Comparison of ENCODE assay signal across 14 cellular contexts in the genomic region with DNA sequence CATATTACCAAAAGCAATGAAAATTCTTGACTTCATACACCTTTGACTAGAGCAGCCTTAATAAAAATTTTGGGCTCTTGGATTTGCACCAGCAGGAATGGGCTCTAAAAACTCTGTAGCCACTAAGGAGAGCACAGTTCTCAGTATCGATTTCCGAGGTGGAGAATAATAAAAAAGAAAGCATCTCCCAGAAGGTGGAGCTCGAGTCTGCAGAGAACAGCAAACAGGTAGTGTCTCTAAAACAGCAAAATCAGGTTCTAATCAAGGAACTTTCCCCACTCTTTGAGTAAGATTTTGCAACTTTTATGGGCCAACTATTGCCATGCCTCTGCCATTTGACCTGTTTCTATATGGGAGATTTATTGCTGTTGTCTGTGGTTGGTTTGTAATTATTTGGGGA.
DNase-seq lines count a peak whose midpoint lies in the region; ATAC-seq and TF ChIP-seq lines count a peak whose summit lies in the region.
"Had no signal": no experiment of that assay in that cellular context is flagged by ENCODE, and none has a peak within 500 bp of the region (broad histone marks: within the 10 kb centered on the region; RNA-seq: fewer than 3 reads in every experiment).

No MANE protein-coding gene starts in this region.

- no peak overlapping the region for H3K4ac ChIP-seq in H9 (ENCODE audit: low read depth, low read length)

- intact Hi-C loops in PC-9 (cut with micrococcal nuclease; ENCODE audit: unreplicated experiment) = no loop called here
- intact Hi-C loops in dorsolateral prefrontal cortex (cut with DNase I) = no loop called here

- H3K79me1 ChIP-seq in H9 (ENCODE audit: insufficient read depth, low read depth, low read length, poor library complexity, severe bottlenecking) = no peaks in the 10 kb centered on the region

- TF ChIP-seq CTCF in AG04450 (IDR thresholded peaks at IDR 0.05; ENCODE audit: low read depth, low read length) (peak; percentile 40; the same call in 1 of the 2 replicates), H9 (conservative IDR thresholded peaks at IDR 0.05) (peak; percentile 40; the same call in 2 of the 3 replicates), PC-9 (conservative IDR thresholded peaks at IDR 0.05) (0 out of 2 replicates have a peak, but pooled peaks have one; percentile 23), fibroblast of villous mesenchyme (IDR thresholded peaks at IDR 0.05; ENCODE audit: insufficient read depth, low read depth, low read length) (peak; percentile 23), dorsolateral prefrontal cortex (IDR thresholded peaks at IDR 0.05 in 54 of 56, conservative IDR thresholded peaks at IDR 0.05 in 2 of 56; ENCODE audit: low read depth in 1 of 56, partially characterized antibody in 56 of 56) (no peak)

- no peaks in the 10 kb centered on the region for H3K27me3 Mint-ChIP-seq in H9 (ENCODE audit: low read depth)
- H3K27me3 Mint-ChIP-seq: central memory CD8-positive, alpha-beta T cell had no signal

- H2AFZ ChIP-seq in H9 (ENCODE audit: low read length) (no peak overlapping the region), PC-9 (no peak overlapping the region)

- no peak overlapping the region for H3K23ac ChIP-seq in H9 (ENCODE audit: insufficient read length, low read depth, low read length)

- peaks cover 5 to 9% of the 10 kb centered on the region in 2 experiments; a peak in 4 of 5 replicates for H3K9me3 Mint-ChIP-seq in H9
- H3K9me3 Mint-ChIP-seq: central memory CD8-positive, alpha-beta T cell had no signal

- H4K20me1 ChIP-seq in H9 (ENCODE audit: control insufficient read depth, insufficient read depth, insufficient read length) (no peaks in the 10 kb centered on the region), PC-9 (ENCODE audit: insufficient read depth) (no peaks in the 10 kb centered on the region)

- H3K4me1 ChIP-seq in H9 (ENCODE audit: insufficient read depth, low read length) (no peaks in the 10 kb centered on the region), PC-9 (replicated peaks; ENCODE audit: insufficient read depth) (no peaks in the 10 kb centered on the region)
- H3K4me1 ChIP-seq: suprapubic skin had no signal

- no peak overlapping the region for H3K4me3 ChIP-seq in AG04450 (ENCODE audit: low read depth, low read length)
- no peak overlapping the region for H3K4me3 ChIP-seq in PC-9
- no peak overlapping the region for H3K4me3 ChIP-seq in fibroblast of villous mesenchyme (ENCODE audit: low read depth, low read length)
- H3K4me3 ChIP-seq in dorsolateral prefrontal cortex = no peak overlapping the region
- H3K4me3 ChIP-seq: suprapubic skin had no signal

- no peak overlapping the region for H3K18ac ChIP-seq in H9 (ENCODE audit: insufficient read length, low read depth, low read length)

- H2BK120ac ChIP-seq in H9 (ENCODE audit: low read depth, low read length, poor library complexity, severe bottlenecking) = no peak overlapping the region

- H3K27ac Mint-ChIP-seq in H9 = no peak overlapping the region
- H3K27ac Mint-ChIP-seq: activated T-helper 1 cell treated with anti-CD3 and anti-CD28 coated beads, Interleukin-12 subunit alpha, Interleukin-12 subunit beta, Interleukin-2, Interleukin-4 antibody, amounts not matched to agents 30 ng/mL and 10 ng/mL and 1 ng/mL, durations not matched to agents 14 hours and 24 hours and 36 hours had no signal

- no peak overlapping the region for H3K27ac ChIP-seq in AG04450 (ENCODE audit: low read depth, low read length)
- H3K27ac ChIP-seq in H9 (ENCODE audit: insufficient read length, low read depth, low read length) = no peak overlapping the region
- no peak overlapping the region for H3K27ac ChIP-seq in PC-9
- H3K27ac ChIP-seq in dorsolateral prefrontal cortex = no peak overlapping the region
- H3K27ac ChIP-seq: suprapubic skin had no signal

- H3K56ac ChIP-seq in H9 (ENCODE audit: insufficient read length, low read depth, low read length) = no peak overlapping the region

- no peak overlapping the region for H4K91ac ChIP-seq in H9 (ENCODE audit: insufficient read length, low read depth, low read length)

- H2BK20ac ChIP-seq in H9 (ENCODE audit: low read depth, low read length, poor library complexity, severe bottlenecking) = no peak overlapping the region

- WGBS in H9 (ENCODE audit: extremely low coverage, insufficient read length, low lambda C conversion rate) = no CpG with 5 or more reads among the region's 3 CpGs

- H3K4me2 ChIP-seq in H9 (ENCODE audit: insufficient read depth, insufficient read length, low read length) (no peak overlapping the region), PC-9 (no peak overlapping the region)

- H3K79me2 ChIP-seq in H9 (ENCODE audit: insufficient read depth, low read length) (no peaks in the 10 kb centered on the region), PC-9 (ENCODE audit: low read depth) (no peaks in the 10 kb centered on the region)

- H3K36me3 Mint-ChIP-seq in H9 (ENCODE audit: insufficient read depth in 1 of 3, low read depth in 3 of 3) = peaks cover 0 to 5% (median 1%) of the 10 kb centered on the region in 3 experiments; a peak in 2 of 7 replicates

- H2BK12ac ChIP-seq in H9 (ENCODE audit: insufficient read length, low read depth, low read length) = no peak overlapping the region

- no peaks in the 10 kb centered on the region for H3K9me3 ChIP-seq in AG04450 (ENCODE audit: control insufficient read depth, insufficient read depth, low read length)
- no peaks in the 10 kb centered on the region for H3K9me3 ChIP-seq in H9 (ENCODE audit: control insufficient read depth, low read depth, low read length)
- no peaks in the 10 kb centered on the region for H3K9me3 ChIP-seq in PC-9 (ENCODE audit: insufficient read depth, low read depth)
- H3K9me3 ChIP-seq: suprapubic skin had no signal

- ATAC-seq in HG03460 (IDR thresholded peaks at IDR 0.05; ENCODE audit: unreplicated experiment) = no peak
- ATAC-seq: Right ventricle myocardium inferior had no signal

- POLR2A ChIA-PET in AG04450 (lab: Yijun Ruan, JAX) = no interaction called here
- POLR2A ChIA-PET in PC-9 (lab: Charles Lee; ENCODE audit: unreplicated experiment) = no interaction called here

- no peaks in the 10 kb centered on the region; the same call in 1 of the 2 replicates for H3K9me2 ChIP-seq in PC-9 (ENCODE audit: insufficient read depth)

- no peak overlapping the region for H3K14ac ChIP-seq in H9 (ENCODE audit: insufficient read depth, low read length)

- CTCF ChIA-PET in AG04450 (lab: Charles Lee) (interaction anchor here (0.8 to 1.0 kb wide), 2 partner anchors 1394 to 1468 kb away, joined by 3 read pairs; no protein-coding TSS in a partner anchor), PC-9 (lab: Charles Lee) (no interaction called here)

- H3K23me2 ChIP-seq in H9 (ENCODE audit: insufficient read length, low read depth, low read length, poor library complexity, severe bottlenecking) = no peaks in the 10 kb centered on the region

- no peak overlapping the region for H3K4me3 Mint-ChIP-seq in H9
- H3K4me3 Mint-ChIP-seq: activated T-helper 1 cell treated with anti-CD3 and anti-CD28 coated beads, Interleukin-12 subunit alpha, Interleukin-12 subunit beta, Interleukin-2, Interleukin-4 antibody, amounts not matched to agents 30 ng/mL and 10 ng/mL and 1 ng/mL, durations not matched to agents 14 hours and 24 hours and 36 hours; central memory CD8-positive, alpha-beta T cell had no signal

- no peak overlapping the region for H2AK5ac ChIP-seq in H9 (ENCODE audit: insufficient read length, low read length)

- no peak overlapping the region for H2BK15ac ChIP-seq in H9 (ENCODE audit: low read depth, low read length)

- H3F3A ChIP-seq in PC-9 (ENCODE audit: insufficient read depth, low read depth) = no peaks in the 10 kb centered on the region

- H2BK5ac ChIP-seq in H9 (ENCODE audit: insufficient read length, low read length) = no peak overlapping the region

- no peak overlapping the region for H3K9ac ChIP-seq in H9 (ENCODE audit: extremely low read depth, insufficient read length, low read length)

- peaks cover 2% of the 10 kb centered on the region for H3K27me3 ChIP-seq in AG04450 (ENCODE audit: control insufficient read depth, insufficient read depth, low read length)
- no peaks in the 10 kb centered on the region for H3K27me3 ChIP-seq in H9 (ENCODE audit: insufficient read depth, low read length)
- no peaks in the 10 kb centered on the region for H3K27me3 ChIP-seq in PC-9 (ENCODE audit: insufficient read depth, low read depth)
- no peaks in the 10 kb centered on the region for H3K27me3 ChIP-seq in dorsolateral prefrontal cortex
- H3K27me3 ChIP-seq: suprapubic skin had no signal

- BruUV-seq in PC-9 (replicated peaks; lab: Mats Ljungman, UMichigan) = no TSS peak

- H4K5ac ChIP-seq in H9 (ENCODE audit: insufficient read length, low read depth, low read length) = no peak overlapping the region

- H3T11ph ChIP-seq in H9 (ENCODE audit: low read length) = no peak overlapping the region

- no peak overlapping the region for H4K8ac ChIP-seq in H9 (replicated peaks; ENCODE audit: insufficient read length, low read depth, low read length)

- DNase-seq in AG04450 (ENCODE audit: low read depth, low spot score) = no peak
- no peak for DNase-seq in H9
- no peak for DNase-seq in PC-9
- DNase-seq in fibroblast of villous mesenchyme (ENCODE audit: low read depth) = peak; percentile 10
- DNase-seq in dorsolateral prefrontal cortex = no peak
- DNase-seq in T-helper 2 cell = no peak
- no peak for DNase-seq in activated CD4-positive, alpha-beta T cell treated with anti-CD3 and anti-CD28 coated beads, Interleukin-2, amount 50 U/mL, for 1 hour
- DNase-seq: activated CD4-positive, CD25-positive, alpha-beta regulatory T cell; NCI-H187 treated with DMSO at 0.1 percent for 48 hours had no signal

- peaks cover 0 to 2% of the 10 kb centered on the region in 2 experiments; a peak in 1 of 4 replicates for H3K4me1 Mint-ChIP-seq in H9
- H3K4me1 Mint-ChIP-seq: central memory CD8-positive, alpha-beta T cell had no signal

- no peaks in the 10 kb centered on the region for H3K36me3 ChIP-seq in PC-9 (ENCODE audit: low read depth)
- H3K36me3 ChIP-seq: suprapubic skin had no signal

Comparison
In these comparisons a context has a peak if more than half of its experiments do, and no peak if none do; other contexts are left out.
1. CTCF ChIP-seq: peak in AG04450 (single experiment), H9 (single experiment), PC-9 (single experiment) and fibroblast of villous mesenchyme (single experiment); none in dorsolateral prefrontal cortex (0 of 56).